In the genomic region with DNA sequence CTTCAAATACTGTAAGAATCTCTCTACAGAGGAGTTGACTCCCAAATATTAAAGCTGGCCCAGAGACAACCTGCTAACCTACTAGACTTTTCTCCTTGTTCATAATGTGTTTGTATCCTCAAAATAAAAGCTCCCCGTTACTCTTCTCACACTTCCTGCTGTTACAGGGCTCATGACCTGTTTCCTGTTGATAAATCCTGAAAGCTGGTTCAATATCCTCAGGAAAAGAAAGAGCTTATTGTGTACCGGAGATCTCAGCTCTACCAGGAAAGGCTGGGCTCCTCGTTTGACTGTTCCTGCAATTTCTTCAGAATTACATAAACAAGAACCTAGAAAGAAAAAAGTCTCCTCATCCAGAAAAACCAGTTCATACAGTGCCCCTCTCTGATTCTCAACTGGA, we compare ENCODE assay signal across 15 cellular contexts. TPM values are rescaled to one million over a fixed set of nuclear protein-coding genes. Genes with fewer than 3 reads are reported as not detected.
DNase-seq lines count a peak whose midpoint lies in the region; ATAC-seq and TF ChIP-seq lines count a peak whose summit lies in the region.
"Had no signal": no experiment of that assay in that cellular context is flagged by ENCODE, and none has a peak within 500 bp of the region (broad histone marks: within the 10 kb centered on the region; RNA-seq: fewer than 3 reads in every experiment).

No MANE protein-coding gene starts in this region.

- H3K27ac ChIP-seq in BLaER1 (no peak overlapping the region), right cardiac atrium (ENCODE audit: low read length) (no peak overlapping the region), parathyroid adenoma (peak overlapping the region; percentile 66)

- H4K20me1 ChIP-seq in BLaER1: no peaks in the 10 kb centered on the region

- H3K4me3 Mint-ChIP-seq in activated CD4-positive, alpha-beta memory T cell treated with anti-CD3 and anti-CD28 coated beads, Interleukin-2, amount 10 ng/mL, durations not matched to agents 7 days and 5 days: no peak overlapping the region

- POLR2A ChIA-PET in activated CD4-positive, alpha-beta memory T cell treated with anti-CD3 and anti-CD28 coated beads, Interleukin-2, amount 10 ng/mL, durations not matched to agents 7 days and 5 days (lab: Charles Lee): no interaction called here

- TF ChIP-seq CTCF in parathyroid adenoma (IDR thresholded peaks at IDR 0.05): no peak

- no peaks in the 10 kb centered on the region for H3K79me2 ChIP-seq in parathyroid adenoma

- H3K27me3 ChIP-seq in BLaER1 (no peaks in the 10 kb centered on the region), right cardiac atrium (ENCODE audit: control insufficient read depth, insufficient read depth) (no peaks in the 10 kb centered on the region), parathyroid adenoma (ENCODE audit: control insufficient read depth, insufficient read depth, low read length) (no peaks in the 10 kb centered on the region)

- 19% methylated on average over 3 of the region's 3 CpGs for WGBS in right cardiac atrium

- peaks cover 43% of the 10 kb centered on the region for H3K27me3 Mint-ChIP-seq in activated CD4-positive, alpha-beta memory T cell treated with anti-CD3 and anti-CD28 coated beads, Interleukin-2, amount 10 ng/mL, durations not matched to agents 7 days and 5 days

- H3K9me3 Mint-ChIP-seq in activated CD4-positive, alpha-beta memory T cell treated with anti-CD3 and anti-CD28 coated beads, Interleukin-2, amount 10 ng/mL, durations not matched to agents 7 days and 5 days: no peaks in the 10 kb centered on the region

- no peaks in the 10 kb centered on the region for H3K36me3 Mint-ChIP-seq in activated CD4-positive, alpha-beta memory T cell treated with anti-CD3 and anti-CD28 coated beads, Interleukin-2, amount 10 ng/mL, durations not matched to agents 7 days and 5 days (ENCODE audit: low read depth)

- H3K4me2 ChIP-seq in BLaER1 (peak overlapping the region; percentile 56), parathyroid adenoma (ENCODE audit: low read length) (no peak overlapping the region)

- CTCF ChIA-PET in activated CD4-positive, alpha-beta memory T cell treated with anti-CD3 and anti-CD28 coated beads, Interleukin-2, amount 10 ng/mL, durations not matched to agents 7 days and 5 days (lab: Charles Lee): interaction anchor here (1.2 kb wide), 1 partner anchor 18 kb away, joined by 3 read pairs; no protein-coding TSS in a partner anchor

- no peak overlapping the region for H3K27ac Mint-ChIP-seq in activated CD4-positive, alpha-beta memory T cell treated with anti-CD3 and anti-CD28 coated beads, Interleukin-2, amount 10 ng/mL, durations not matched to agents 7 days and 5 days

- no peak overlapping the region for H3K4me3 ChIP-seq in BLaER1
- no peak overlapping the region for H3K4me3 ChIP-seq in right cardiac atrium (ENCODE audit: low read length)
- H3K4me3 ChIP-seq in parathyroid adenoma (ENCODE audit: low read depth, low read length): no peak overlapping the region

- H2AFZ ChIP-seq in parathyroid adenoma: no peak overlapping the region

- H3K9ac ChIP-seq in BLaER1 (no peak overlapping the region), parathyroid adenoma (no peak overlapping the region)

- intact Hi-C loops in right cardiac atrium (cut with DNase I): no loop called here

- peak; percentile 20 for DNase-seq in UCSD-AML1 (lab: John Stamatoyannopoulos, UW; ENCODE audit: unreplicated experiment)
- DNase-seq in right cardiac atrium: no peak
- DNase-seq in superior temporal gyrus (ENCODE audit: extremely low spot score): no peak
- no peak for DNase-seq in activated CD4-positive, alpha-beta memory T cell treated with anti-CD3 and anti-CD28 coated beads, Interleukin-2, amount 10 ng/mL, durations not matched to agents 7 days and 5 days
- no peak for DNase-seq in NCI-H510A (lab: John Stamatoyannopoulos, UW)
- DNase-seq: activated CD8-positive, alpha-beta memory T cell treated with anti-CD3 and anti-CD28 coated beads, Interleukin-2, amount 50 U/mL, for 48 hours; cortex of kidney; DMS79 treated with DMSO at 0.1 percent for 48 hours; mesendoderm; T-helper 2 cell had no signal

- H3K4me1 ChIP-seq in BLaER1 (peaks cover 12% of the 10 kb centered on the region), right cardiac atrium (ENCODE audit: control insufficient read depth, insufficient read depth, low read length) (no peaks in the 10 kb centered on the region), parathyroid adenoma (no peaks in the 10 kb centered on the region)

- H3K36me3 ChIP-seq in BLaER1: no peaks in the 10 kb centered on the region
- no peaks in the 10 kb centered on the region for H3K36me3 ChIP-seq in parathyroid adenoma (ENCODE audit: control insufficient read depth, insufficient read depth, low read length)

- H3K9me3 ChIP-seq in BLaER1 (no peaks in the 10 kb centered on the region), right cardiac atrium (ENCODE audit: control insufficient read depth, low read length) (no peaks in the 10 kb centered on the region), parathyroid adenoma (ENCODE audit: control insufficient read depth, low read length) (no peaks in the 10 kb centered on the region)

- ATAC-seq in right cardiac atrium (peak; percentile 90 to 98), GM21528 (IDR thresholded peaks at IDR 0.05; ENCODE audit: low FRiP score, unreplicated experiment) (no peak)

- H3K4me1 Mint-ChIP-seq in activated CD4-positive, alpha-beta memory T cell treated with anti-CD3 and anti-CD28 coated beads, Interleukin-2, amount 10 ng/mL, durations not matched to agents 7 days and 5 days: peaks cover 14% of the 10 kb centered on the region

RNA-seq across cellular contexts. Expression of a gene that starts 30.8 kb away (rescaled TPM):
- 1 to 10 TPM; 3.2 to 4.1 (median 3.3) TPM for total RNA-seq in right cardiac atrium
- polyA plus RNA-seq in right cardiac atrium: 3.5 TPM
- not detected for total RNA-seq in activated CD4-positive, alpha-beta memory T cell treated with anti-CD3 and anti-CD28 coated beads, Interleukin-2, amount 10 ng/mL, durations not matched to agents 7 days and 5 days
- polyA plus RNA-seq: AG04450 had no signal

RNA-seq across cellular contexts. Expression of a gene that starts 37.5 kb away (rescaled TPM):
- under 1 TPM in 1 of 4 donors, not detected in 3; 0.26 TPM for total RNA-seq in right cardiac atrium
- not detected for polyA plus RNA-seq in right cardiac atrium
- not detected for total RNA-seq in activated CD4-positive, alpha-beta memory T cell treated with anti-CD3 and anti-CD28 coated beads, Interleukin-2, amount 10 ng/mL, durations not matched to agents 7 days and 5 days
- total RNA-seq: temporal lobe had no signal
- polyA plus RNA-seq: AG04450 had no signal

RNA-seq across cellular contexts. Expression of a gene that starts 57.5 kb away (rescaled TPM):
- under 1 TPM in 1 of 4 donors, not detected in 3; 0.44 TPM for total RNA-seq in right cardiac atrium
- not detected for polyA plus RNA-seq in right cardiac atrium
- total RNA-seq in activated CD4-positive, alpha-beta memory T cell treated with anti-CD3 and anti-CD28 coated beads, Interleukin-2, amount 10 ng/mL, durations not matched to agents 7 days and 5 days: not detected
- total RNA-seq: temporal lobe had no signal
